In genomic region chr12:6368906-6369525, GRCh38 we compare ENCODE assay signal across 15 cellular contexts. TPM values are rescaled to one million over a fixed set of nuclear protein-coding genes. Genes with fewer than 3 reads are reported as not detected.
DNase-seq lines count a peak whose midpoint lies in the region; ATAC-seq, FAIRE-seq and TF ChIP-seq lines count a peak whose summit lies in the region.
"Had no signal": no experiment of that assay in that cellular context is flagged by ENCODE, and none has a peak within 500 bp of the region (broad histone marks: within the 10 kb centered on the region; RNA-seq: fewer than 3 reads in every experiment).

No MANE protein-coding gene starts in this region.

- no peak for TF ChIP-seq POLR2A in H54 (IDR thresholded peaks at IDR 0.05; ENCODE audit: low read depth, low read length)

- no peak overlapping the region for H3K9ac ChIP-seq in BLaER1

- H3K27me3 ChIP-seq in BLaER1, result no peaks in the 10 kb centered on the region; the same call in 1 of the 2 replicates
- H3K27me3 ChIP-seq: brain microvascular endothelial cell had no signal

- H3K27ac ChIP-seq in BLaER1 (peak overlapping the region; percentile 31; the same call in 1 of the 2 replicates), HEK293 (ENCODE audit: extremely low read depth, low read depth, low read length) (no peak overlapping the region)
- H3K27ac ChIP-seq: brain microvascular endothelial cell had no signal

- no peak for TF ChIP-seq CTCF in HEK293 (tag by site-specific recombination; IDR thresholded peaks at IDR 0.05)
- TF ChIP-seq CTCF in MCF 10A (IDR thresholded peaks at IDR 0.05; ENCODE audit: unreplicated experiment), result no peak
- TF ChIP-seq CTCF in nephron (IDR thresholded peaks at IDR 0.05; ENCODE audit: unreplicated experiment in 3 of 3), result no peak
- TF ChIP-seq CTCF in GM13977 (IDR thresholded peaks at IDR 0.05; ENCODE audit: extremely low read depth, insufficient read depth, missing control alignments), result no peak

- intact Hi-C loops in MCF 10A (cut with micrococcal nuclease), result no loop called here

- DNase-seq in MCF 10A (ENCODE audit: unreplicated experiment), result no peak
- no peak for DNase-seq in NCI-H1694 treated with DMSO at 0.1 percent for 48 hours (lab: John Stamatoyannopoulos, UW)
- DNase-seq in H54 (ENCODE audit: insufficient read length, low spot score), result no peak
- no peak for DNase-seq in GM13977 (ENCODE audit: low spot score)
- DNase-seq: activated CD8-positive, alpha-beta memory T cell treated with anti-CD3 and anti-CD28 coated beads, Interleukin-2, amount 50 U/mL, for 48 hours; brain microvascular endothelial cell; KG1; small intestine had no signal

- no peaks in the 10 kb centered on the region for H3K27me3 Mint-ChIP-seq in MCF 10A (ENCODE audit: insufficient read depth, unreplicated experiment)
- peaks cover 10% of the 10 kb centered on the region for H3K27me3 Mint-ChIP-seq in nephron (ENCODE audit: low read depth)
- H3K27me3 Mint-ChIP-seq: CD4-positive, CD25-positive, alpha-beta regulatory T cell had no signal

- no peak for FAIRE-seq in H54 (lab: Jason Lieb, UNC)
- FAIRE-seq: small intestine, TTC549 had no signal

- H3K9me3 ChIP-seq in BLaER1 (no peaks in the 10 kb centered on the region), HEK293 (ENCODE audit: control insufficient read depth, insufficient read depth, low read depth, low read length) (no peaks in the 10 kb centered on the region)

- no peak for ATAC-seq in HG02642 (IDR thresholded peaks at IDR 0.05; ENCODE audit: poor library complexity, unreplicated experiment)

- peak overlapping the region; percentile 36 for H3K4me2 ChIP-seq in BLaER1

- in situ Hi-C loops in GM13977 (cut with MboI; ENCODE audit: low pct_unique_long_range_greater_than_20kb, low sequenced_read_pairs, unreplicated experiment), result no loop called here

- H3K4me1 ChIP-seq in BLaER1 (peaks cover 65% of the 10 kb centered on the region), HEK293 (ENCODE audit: control insufficient read depth, insufficient read depth, low read length) (peaks cover 18% of the 10 kb centered on the region)

- no TSS peak for BruUV-seq in MCF 10A (replicated peaks; lab: Mats Ljungman, UMichigan)

- POLR2A ChIA-PET in HEK293 (lab: Yijun Ruan, JAX), result interaction anchor here (0.6 to 1.3 kb wide), 3 partner anchors 165 to 355 kb away, joined by 3 to 6 read pairs (median 5); partner anchors contain the start of genes COPS7A, GAPDH and ZNF384
- POLR2A ChIA-PET in MCF 10A (lab: Yijun Ruan, JAX), result interaction anchor here (0.9 to 16.5 kb wide), 8 partner anchors 6 to 56 kb away, joined by 3 to 739 read pairs (median 6); partner anchors contain the start of genes LTBR, SCNN1A and TNFRSF1A

- H3K4me3 ChIP-seq in BLaER1 (no peak overlapping the region), HEK293 (ENCODE audit: low read depth, low read length) (no peak overlapping the region)

- peaks cover 82% of the 10 kb centered on the region for H3K36me3 Mint-ChIP-seq in MCF 10A (ENCODE audit: insufficient read depth, unreplicated experiment)
- no peaks in the 10 kb centered on the region for H3K36me3 Mint-ChIP-seq in nephron (ENCODE audit: low read depth)
- H3K36me3 Mint-ChIP-seq: CD4-positive, CD25-positive, alpha-beta regulatory T cell had no signal

- peak overlapping the region; percentile 89 for H3K4me3 Mint-ChIP-seq in MCF 10A (ENCODE audit: unreplicated experiment)
- H3K4me3 Mint-ChIP-seq in nephron, result no peak overlapping the region
- H3K4me3 Mint-ChIP-seq: CD4-positive, CD25-positive, alpha-beta regulatory T cell had no signal

- peak overlapping the region; percentile 57 for H3K27ac Mint-ChIP-seq in MCF 10A (ENCODE audit: low read depth, unreplicated experiment)
- H3K27ac Mint-ChIP-seq in nephron, result peak overlapping the region; percentile 4 to 49 (median 37)

- H3K4me1 Mint-ChIP-seq in MCF 10A (ENCODE audit: insufficient read depth, unreplicated experiment), result peaks cover 46% of the 10 kb centered on the region
- H3K4me1 Mint-ChIP-seq in nephron, result peaks cover 29% of the 10 kb centered on the region

- no peaks in the 10 kb centered on the region for H3K9me3 Mint-ChIP-seq in MCF 10A (ENCODE audit: unreplicated experiment)
- no peaks in the 10 kb centered on the region for H3K9me3 Mint-ChIP-seq in nephron
- H3K9me3 Mint-ChIP-seq: CD4-positive, CD25-positive, alpha-beta regulatory T cell had no signal

- no peaks in the 10 kb centered on the region for H3K36me3 ChIP-seq in BLaER1
- no peaks in the 10 kb centered on the region for H3K36me3 ChIP-seq in HEK293 (ENCODE audit: control insufficient read depth in 2 of 2, insufficient read depth in 1 of 2, low read length in 2 of 2)
- H3K36me3 ChIP-seq: brain microvascular endothelial cell had no signal

- CTCF ChIA-PET in HEK293 (lab: Yijun Ruan, JAX), result interaction anchor here (0.6 to 1.8 kb wide), 3 partner anchors 8 to 84 kb away, joined by 3 to 5 read pairs (median 4); no protein-coding TSS in a partner anchor
- CTCF ChIA-PET in MCF 10A (lab: Yijun Ruan, JAX), result interaction anchor here (1.3 to 1.5 kb wide), 2 partner anchors 34 to 83 kb away, joined by 3 to 5 read pairs; no protein-coding TSS in a partner anchor

- H4K20me1 ChIP-seq in BLaER1, result no peaks in the 10 kb centered on the region

TF ChIP-seq in HEK293, 187 proteins besides CTCF, POLR2A, EP300 and RAD21 (continues in another document):
- peak; percentile 77 for TF ChIP-seq HIC1 (tag by site-specific recombination; IDR thresholded peaks at IDR 0.05)
- TF ChIP-seq ZFHX2 (tag by site-specific recombination; conservative IDR thresholded peaks at IDR 0.05), result peak; percentile 87
- 0 out of 2 replicates have a peak, but pooled peaks have one; percentile 11 for TF ChIP-seq PATZ1 (tag by site-specific recombination; IDR thresholded peaks at IDR 0.05)
- TF ChIP-seq GLIS1 (tag by site-specific recombination; IDR thresholded peaks at IDR 0.05), result peak; percentile 97
- TF ChIP-seq ZNF596 (tag by site-specific recombination; IDR thresholded peaks at IDR 0.05), result no peak
- peak; percentile 73 for TF ChIP-seq ZIC2 (tag by site-specific recombination; IDR thresholded peaks at IDR 0.05)
- TF ChIP-seq ZNF571 (tag by site-specific recombination; IDR thresholded peaks at IDR 0.05), result no peak
- TF ChIP-seq ZBTB44 (tag by site-specific recombination; IDR thresholded peaks at IDR 0.05), result no peak
- TF ChIP-seq PBX3 (CRISPR knock-in tag; IDR thresholded peaks at IDR 0.05), result no peak

RNA-seq across cellular contexts. Expression of gene SCNN1A, which starts 6.3 kb away (rescaled TPM):
- total RNA-seq in MCF 10A (2022), result 136 and 139 TPM in 2 replicates

RNA-seq across cellular contexts. Expression of gene LTBR, which starts 14.9 kb away (rescaled TPM):
- total RNA-seq in MCF 10A (2022), result 158 and 169 TPM in 2 replicates
- total RNA-seq: CD4-positive, CD25-positive, alpha-beta regulatory T cell had no signal

RNA-seq across cellular contexts. Expression of gene TNFRSF1A, which starts 27.1 kb away (rescaled TPM):
- 103 and 110 TPM in 2 replicates for total RNA-seq in MCF 10A (2022)

RNA-seq across cellular contexts. Expression of gene PLEKHG6, which starts 58.5 kb away (rescaled TPM):
- total RNA-seq in MCF 10A (2022), result not detected in 2 replicates
- total RNA-seq: CD4-positive, CD25-positive, alpha-beta regulatory T cell; myocyte had no signal
